1 cellular context compared by ENCODE assay signal in the genomic region with DNA sequence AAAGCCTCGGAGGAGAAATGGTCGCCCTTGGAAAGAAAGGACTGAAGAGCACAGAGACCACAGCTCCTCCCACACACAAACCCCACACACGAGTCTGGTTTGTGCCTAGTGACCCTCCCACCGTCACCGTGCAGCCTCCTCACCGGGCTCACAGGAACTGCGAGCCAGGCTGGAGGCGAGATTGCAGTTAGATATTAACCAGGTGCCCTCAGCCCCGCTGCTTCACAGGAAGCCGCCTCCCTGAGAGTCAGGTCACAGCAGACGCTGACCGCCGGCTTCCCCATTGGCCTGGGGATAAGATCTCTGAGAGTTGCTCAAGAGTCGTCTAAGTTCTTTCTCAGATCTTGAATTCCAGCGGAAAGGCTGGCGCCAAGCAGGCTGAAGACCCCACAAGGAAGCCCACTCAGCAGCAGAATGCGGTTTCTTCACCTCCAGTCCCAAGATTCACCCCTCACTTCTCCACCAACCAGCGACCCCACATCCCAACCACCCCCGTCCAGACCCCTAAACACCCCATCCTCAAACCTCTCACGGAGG.
TF ChIP-seq lines count a peak whose summit lies in the region.

No MANE protein-coding gene starts in this region.

TF ChIP-seq in K562, 482 proteins besides CTCF, POLR2A, EP300 and RAD21 (continued from another document):
- TF ChIP-seq YY1 (IDR thresholded peaks at IDR 0.05; ENCODE audit: borderline replicate concordance in 1 of 3, control insufficient read depth in 1 of 3, extremely low read depth in 1 of 3, insufficient read depth in 3 of 3, insufficient read length in 1 of 3, insufficient replicate concordance in 2 of 3, low read depth in 1 of 3, low read length in 2 of 3) (peak in 1 of 3 experiments; percentile 39), ZNF561 (CRISPR knock-in tag; conservative IDR thresholded peaks at IDR 0.05) (no peak), EGR1 (conservative IDR thresholded peaks at IDR 0.05) (peak; percentile 55; the same call in 1 of the 2 replicates), TEAD1 (CRISPR knock-in tag; IDR thresholded peaks at IDR 0.05) (0 out of 4 replicates have a peak, but pooled peaks of 1 of the 2 experiments have one; percentile 21), SPI1 (IDR thresholded peaks at IDR 0.05; ENCODE audit: borderline replicate concordance, low read depth, low read length) (peak; percentile 54; the same call in 1 of the 2 replicates), CEBPB (tag; IDR thresholded peaks at IDR 0.05) (peak; percentile 97), SIN3A (IDR thresholded peaks at IDR 0.05; ENCODE audit: borderline replicate concordance in 2 of 2, control insufficient read depth in 1 of 2, low read depth in 2 of 2, low read length in 2 of 2) (0 out of 4 replicates have a peak, but pooled peaks of 1 of the 2 experiments have one; percentile 8)
- TF ChIP-seq, protein P1, sequence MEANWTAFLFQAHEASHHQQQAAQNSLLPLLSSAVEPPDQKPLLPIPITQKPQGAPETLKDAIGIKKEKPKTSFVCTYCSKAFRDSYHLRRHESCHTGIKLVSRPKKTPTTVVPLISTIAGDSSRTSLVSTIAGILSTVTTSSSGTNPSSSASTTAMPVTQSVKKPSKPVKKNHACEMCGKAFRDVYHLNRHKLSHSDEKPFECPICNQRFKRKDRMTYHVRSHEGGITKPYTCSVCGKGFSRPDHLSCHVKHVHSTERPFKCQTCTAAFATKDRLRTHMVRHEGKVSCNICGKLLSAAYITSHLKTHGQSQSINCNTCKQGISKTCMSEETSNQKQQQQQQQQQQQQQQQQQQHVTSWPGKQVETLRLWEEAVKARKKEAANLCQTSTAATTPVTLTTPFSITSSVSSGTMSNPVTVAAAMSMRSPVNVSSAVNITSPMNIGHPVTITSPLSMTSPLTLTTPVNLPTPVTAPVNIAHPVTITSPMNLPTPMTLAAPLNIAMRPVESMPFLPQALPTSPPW (CRISPR knock-in tag; IDR thresholded peaks at IDR 0.05) = peak; percentile 36; the same call in 1 of the 2 replicates
- TF ChIP-seq, protein P2, sequence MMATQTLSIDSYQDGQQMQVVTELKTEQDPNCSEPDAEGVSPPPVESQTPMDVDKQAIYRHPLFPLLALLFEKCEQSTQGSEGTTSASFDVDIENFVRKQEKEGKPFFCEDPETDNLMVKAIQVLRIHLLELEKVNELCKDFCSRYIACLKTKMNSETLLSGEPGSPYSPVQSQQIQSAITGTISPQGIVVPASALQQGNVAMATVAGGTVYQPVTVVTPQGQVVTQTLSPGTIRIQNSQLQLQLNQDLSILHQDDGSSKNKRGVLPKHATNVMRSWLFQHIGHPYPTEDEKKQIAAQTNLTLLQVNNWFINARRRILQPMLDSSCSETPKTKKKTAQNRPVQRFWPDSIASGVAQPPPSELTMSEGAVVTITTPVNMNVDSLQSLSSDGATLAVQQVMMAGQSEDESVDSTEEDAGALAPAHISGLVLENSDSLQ (IDR thresholded peaks at IDR 0.05) = 0 out of 2 replicates have a peak, but pooled peaks have one; percentile 5
